1 cellular context compared by ENCODE assay signal in the genomic region with DNA sequence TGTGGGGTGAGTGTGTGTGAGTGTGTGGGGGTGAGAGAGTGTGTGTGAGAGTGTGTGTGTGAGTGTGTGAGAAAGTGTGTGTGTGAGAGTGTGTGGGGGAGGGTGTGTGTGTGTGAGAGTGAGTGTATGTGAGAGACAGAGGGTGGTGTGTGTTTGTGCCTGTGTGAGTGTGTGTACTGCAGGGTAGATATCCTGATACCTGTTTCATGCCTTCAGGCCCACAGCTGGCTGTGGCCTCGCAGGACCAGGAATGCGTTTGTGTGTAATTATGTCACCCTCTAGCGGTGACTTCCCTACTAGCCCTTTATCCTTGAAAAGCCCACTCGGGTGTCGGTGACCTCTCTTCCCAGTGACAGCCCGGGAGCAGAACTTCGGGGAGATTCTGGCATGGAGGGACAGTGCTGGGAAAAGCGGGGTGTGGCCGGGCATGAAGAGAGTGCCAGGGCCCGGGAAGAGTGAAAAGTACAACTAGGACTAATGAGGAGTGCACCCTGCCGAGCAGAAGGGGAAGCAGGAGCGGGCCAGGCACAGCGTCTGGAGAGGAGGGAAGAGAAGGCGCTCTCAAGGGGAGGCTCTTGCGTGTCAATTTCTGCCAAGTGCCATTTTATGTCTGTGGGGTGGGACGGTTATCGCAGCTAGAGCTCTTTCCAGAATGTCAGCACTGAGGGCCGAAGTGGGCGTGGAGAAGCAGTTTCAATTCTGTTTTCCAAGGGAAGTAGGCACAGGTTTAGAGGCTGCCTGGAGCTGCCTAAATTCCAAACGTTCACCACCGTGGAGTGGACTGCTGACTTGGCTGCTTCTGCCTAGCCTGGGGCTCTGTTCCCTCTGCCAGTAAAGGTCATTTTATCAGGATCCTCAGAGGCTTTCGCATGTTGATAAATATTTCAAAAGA.
A peak's percentile ranks its signal among the peaks of the same experiment; 100 is the strongest.
TF ChIP-seq lines count a peak whose summit lies in the region.

No MANE protein-coding gene starts in this region.

TF ChIP-seq in HEK293, 187 proteins besides CTCF, POLR2A, EP300 and RAD21 (continued from another document):
- TF ChIP-seq REST (tag by site-specific recombination; IDR thresholded peaks at IDR 0.05) (0 out of 2 replicates have a peak, but pooled peaks have one; percentile 39), SP7 (tag by site-specific recombination; IDR thresholded peaks at IDR 0.05) (peak; percentile 73; the same call in 1 of the 2 replicates), YY2 (tag by site-specific recombination; IDR thresholded peaks at IDR 0.05) (peak; percentile 59; the same call in 1 of the 2 replicates), KLF17 (tag by site-specific recombination; IDR thresholded peaks at IDR 0.05) (peak; percentile 52; the same call in 1 of the 2 replicates), ZNF23 (tag by site-specific recombination; IDR thresholded peaks at IDR 0.05; ENCODE audit: borderline replicate concordance) (peak; percentile 55; the same call in 1 of the 2 replicates), ZNF311 (tag by site-specific recombination; IDR thresholded peaks at IDR 0.05; ENCODE audit: borderline replicate concordance) (no peak), SALL2 (tag by site-specific recombination; IDR thresholded peaks at IDR 0.05; ENCODE audit: borderline replicate concordance) (no peak), ZSCAN18 (tag by site-specific recombination; IDR thresholded peaks at IDR 0.05) (peak; percentile 83; the same call in 1 of the 2 replicates), ZNF391 (tag by site-specific recombination; IDR thresholded peaks at IDR 0.05; ENCODE audit: borderline replicate concordance, low read depth) (peak; percentile 97), ZFP37 (tag by site-specific recombination; IDR thresholded peaks at IDR 0.05) (peak; percentile 78), EGR2 (tag by site-specific recombination; IDR thresholded peaks at IDR 0.05; ENCODE audit: low read depth) (peak; percentile 96), ZNF416 (tag by site-specific recombination; IDR thresholded peaks at IDR 0.05) (no peak), KLF9 (tag by site-specific recombination; IDR thresholded peaks at IDR 0.05; ENCODE audit: low read depth) (peak; percentile 59), ZNF548 (tag by site-specific recombination; IDR thresholded peaks at IDR 0.05) (peak; percentile 54; the same call in 1 of the 2 replicates)
- TF ChIP-seq, protein P1, sequence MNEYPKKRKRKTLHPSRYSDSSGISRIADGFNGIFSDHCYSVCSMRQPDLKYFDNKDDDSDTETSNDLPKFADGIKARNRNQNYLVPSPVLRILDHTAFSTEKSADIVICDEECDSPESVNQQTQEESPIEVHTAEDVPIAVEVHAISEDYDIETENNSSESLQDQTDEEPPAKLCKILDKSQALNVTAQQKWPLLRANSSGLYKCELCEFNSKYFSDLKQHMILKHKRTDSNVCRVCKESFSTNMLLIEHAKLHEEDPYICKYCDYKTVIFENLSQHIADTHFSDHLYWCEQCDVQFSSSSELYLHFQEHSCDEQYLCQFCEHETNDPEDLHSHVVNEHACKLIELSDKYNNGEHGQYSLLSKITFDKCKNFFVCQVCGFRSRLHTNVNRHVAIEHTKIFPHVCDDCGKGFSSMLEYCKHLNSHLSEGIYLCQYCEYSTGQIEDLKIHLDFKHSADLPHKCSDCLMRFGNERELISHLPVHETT (tag by site-specific recombination; IDR thresholded peaks at IDR 0.05): peak; percentile 92
- TF ChIP-seq, protein P2, sequence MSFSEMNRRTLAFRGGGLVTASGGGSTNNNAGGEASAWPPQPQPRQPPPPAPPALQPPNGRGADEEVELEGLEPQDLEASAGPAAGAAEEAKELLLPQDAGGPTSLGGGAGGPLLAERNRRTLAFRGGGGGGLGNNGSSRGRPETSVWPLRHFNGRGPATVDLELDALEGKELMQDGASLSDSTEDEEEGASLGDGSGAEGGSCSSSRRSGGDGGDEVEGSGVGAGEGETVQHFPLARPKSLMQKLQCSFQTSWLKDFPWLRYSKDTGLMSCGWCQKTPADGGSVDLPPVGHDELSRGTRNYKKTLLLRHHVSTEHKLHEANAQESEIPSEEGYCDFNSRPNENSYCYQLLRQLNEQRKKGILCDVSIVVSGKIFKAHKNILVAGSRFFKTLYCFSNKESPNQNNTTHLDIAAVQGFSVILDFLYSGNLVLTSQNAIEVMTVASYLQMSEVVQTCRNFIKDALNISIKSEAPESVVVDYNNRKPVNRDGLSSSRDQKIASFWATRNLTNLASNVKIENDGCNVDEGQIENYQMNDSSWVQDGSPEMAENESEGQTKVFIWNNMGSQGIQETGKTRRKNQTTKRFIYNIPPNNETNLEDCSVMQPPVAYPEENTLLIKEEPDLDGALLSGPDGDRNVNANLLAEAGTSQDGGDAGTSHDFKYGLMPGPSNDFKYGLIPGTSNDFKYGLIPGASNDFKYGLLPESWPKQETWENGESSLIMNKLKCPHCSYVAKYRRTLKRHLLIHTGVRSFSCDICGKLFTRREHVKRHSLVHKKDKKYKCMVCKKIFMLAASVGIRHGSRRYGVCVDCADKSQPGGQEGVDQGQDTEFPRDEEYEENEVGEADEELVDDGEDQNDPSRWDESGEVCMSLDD (tag by site-specific recombination; IDR thresholded peaks at IDR 0.05): peak; percentile 91
- TF ChIP-seq, protein P3, sequence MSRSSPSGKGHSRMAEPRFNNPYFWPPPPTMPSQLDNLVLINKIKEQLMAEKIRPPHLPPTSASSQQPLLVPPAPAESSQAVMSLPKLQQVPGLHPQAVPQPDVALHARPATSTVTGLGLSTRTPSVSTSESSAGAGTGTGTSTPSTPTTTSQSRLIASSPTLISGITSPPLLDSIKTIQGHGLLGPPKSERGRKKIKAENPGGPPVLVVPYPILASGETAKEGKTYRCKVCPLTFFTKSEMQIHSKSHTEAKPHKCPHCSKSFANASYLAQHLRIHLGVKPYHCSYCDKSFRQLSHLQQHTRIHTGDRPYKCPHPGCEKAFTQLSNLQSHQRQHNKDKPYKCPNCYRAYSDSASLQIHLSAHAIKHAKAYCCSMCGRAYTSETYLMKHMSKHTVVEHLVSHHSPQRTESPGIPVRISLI (tag by site-specific recombination; IDR thresholded peaks at IDR 0.05): no peak
- TF ChIP-seq, protein P4, sequence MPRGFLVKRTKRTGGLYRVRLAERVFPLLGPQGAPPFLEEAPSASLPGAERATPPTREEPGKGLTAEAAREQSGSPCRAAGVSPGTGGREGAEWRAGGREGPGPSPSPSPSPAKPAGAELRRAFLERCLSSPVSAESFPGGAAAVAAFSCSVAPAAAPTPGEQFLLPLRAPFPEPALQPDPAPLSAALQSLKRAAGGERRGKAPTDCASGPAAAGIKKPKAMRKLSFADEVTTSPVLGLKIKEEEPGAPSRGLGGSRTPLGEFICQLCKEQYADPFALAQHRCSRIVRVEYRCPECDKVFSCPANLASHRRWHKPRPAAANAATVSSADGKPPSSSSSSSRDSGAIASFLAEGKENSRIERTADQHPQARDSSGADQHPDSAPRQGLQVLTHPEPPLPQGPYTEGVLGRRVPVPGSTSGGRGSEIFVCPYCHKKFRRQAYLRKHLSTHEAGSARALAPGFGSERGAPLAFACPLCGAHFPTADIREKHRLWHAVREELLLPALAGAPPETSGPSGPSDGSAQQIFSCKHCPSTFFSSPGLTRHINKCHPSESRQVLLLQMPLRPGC (tag by site-specific recombination; IDR thresholded peaks at IDR 0.05): peak; percentile 81; the same call in 1 of the 2 replicates
- TF ChIP-seq, protein P5, sequence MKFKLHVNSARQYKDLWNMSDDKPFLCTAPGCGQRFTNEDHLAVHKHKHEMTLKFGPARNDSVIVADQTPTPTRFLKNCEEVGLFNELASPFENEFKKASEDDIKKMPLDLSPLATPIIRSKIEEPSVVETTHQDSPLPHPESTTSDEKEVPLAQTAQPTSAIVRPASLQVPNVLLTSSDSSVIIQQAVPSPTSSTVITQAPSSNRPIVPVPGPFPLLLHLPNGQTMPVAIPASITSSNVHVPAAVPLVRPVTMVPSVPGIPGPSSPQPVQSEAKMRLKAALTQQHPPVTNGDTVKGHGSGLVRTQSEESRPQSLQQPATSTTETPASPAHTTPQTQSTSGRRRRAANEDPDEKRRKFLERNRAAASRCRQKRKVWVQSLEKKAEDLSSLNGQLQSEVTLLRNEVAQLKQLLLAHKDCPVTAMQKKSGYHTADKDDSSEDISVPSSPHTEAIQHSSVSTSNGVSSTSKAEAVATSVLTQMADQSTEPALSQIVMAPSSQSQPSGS (tag by site-specific recombination; IDR thresholded peaks at IDR 0.05; ENCODE audit: low read depth): peak; percentile 63; the same call in 1 of the 2 replicates
- TF ChIP-seq, protein P6, sequence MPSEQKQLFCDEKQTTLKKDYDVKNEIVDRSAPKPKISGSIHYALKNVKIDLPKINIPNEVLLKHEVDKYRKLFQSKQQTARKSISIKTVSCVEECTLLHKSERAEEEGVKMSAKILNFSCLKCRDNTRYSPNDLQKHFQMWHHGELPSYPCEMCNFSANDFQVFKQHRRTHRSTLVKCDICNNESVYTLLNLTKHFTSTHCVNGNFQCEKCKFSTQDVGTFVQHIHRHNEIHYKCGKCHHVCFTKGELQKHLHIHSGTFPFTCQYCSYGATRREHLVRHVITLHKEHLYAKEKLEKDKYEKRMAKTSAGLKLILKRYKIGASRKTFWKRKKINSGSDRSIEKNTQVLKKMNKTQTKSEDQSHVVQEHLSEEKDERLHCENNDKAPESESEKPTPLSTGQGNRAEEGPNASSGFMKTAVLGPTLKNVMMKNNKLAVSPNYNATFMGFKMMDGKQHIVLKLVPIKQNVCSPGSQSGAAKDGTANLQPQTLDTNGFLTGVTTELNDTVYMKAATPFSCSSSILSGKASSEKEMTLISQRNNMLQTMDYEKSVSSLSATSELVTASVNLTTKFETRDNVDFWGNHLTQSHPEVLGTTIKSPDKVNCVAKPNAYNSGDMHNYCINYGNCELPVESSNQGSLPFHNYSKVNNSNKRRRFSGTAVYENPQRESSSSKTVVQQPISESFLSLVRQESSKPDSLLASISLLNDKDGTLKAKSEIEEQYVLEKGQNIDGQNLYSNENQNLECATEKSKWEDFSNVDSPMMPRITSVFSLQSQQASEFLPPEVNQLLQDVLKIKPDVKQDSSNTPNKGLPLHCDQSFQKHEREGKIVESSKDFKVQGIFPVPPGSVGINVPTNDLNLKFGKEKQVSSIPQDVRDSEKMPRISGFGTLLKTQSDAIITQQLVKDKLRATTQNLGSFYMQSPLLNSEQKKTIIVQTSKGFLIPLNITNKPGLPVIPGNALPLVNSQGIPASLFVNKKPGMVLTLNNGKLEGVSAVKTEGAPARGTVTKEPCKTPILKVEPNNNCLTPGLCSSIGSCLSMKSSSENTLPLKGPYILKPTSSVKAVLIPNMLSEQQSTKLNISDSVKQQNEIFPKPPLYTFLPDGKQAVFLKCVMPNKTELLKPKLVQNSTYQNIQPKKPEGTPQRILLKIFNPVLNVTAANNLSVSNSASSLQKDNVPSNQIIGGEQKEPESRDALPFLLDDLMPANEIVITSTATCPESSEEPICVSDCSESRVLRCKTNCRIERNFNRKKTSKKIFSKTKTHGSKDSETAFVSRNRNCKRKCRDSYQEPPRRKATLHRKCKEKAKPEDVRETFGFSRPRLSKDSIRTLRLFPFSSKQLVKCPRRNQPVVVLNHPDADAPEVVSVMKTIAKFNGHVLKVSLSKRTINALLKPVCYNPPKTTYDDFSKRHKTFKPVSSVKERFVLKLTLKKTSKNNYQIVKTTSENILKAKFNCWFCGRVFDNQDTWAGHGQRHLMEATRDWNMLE (tag by site-specific recombination; conservative IDR thresholded peaks at IDR 0.05; ENCODE audit: low read depth): no peak; the same call in 1 of the 2 replicates
